ENCODE assay signal across 1 cellular context in genomic region chr5:177425801-177426565, GRCh38.
TF ChIP-seq lines count a peak whose summit lies in the region.

No MANE protein-coding gene starts in this region.

TF ChIP-seq in HepG2, 621 proteins besides CTCF, POLR2A, EP300 and RAD21 (continued from another document):
- TF ChIP-seq ZNF142 (CRISPR knock-in tag; IDR thresholded peaks at IDR 0.05) (0 out of 2 replicates have a peak, but pooled peaks have one; percentile 28), ZNF839 (CRISPR knock-in tag; IDR thresholded peaks at IDR 0.05; ENCODE audit: borderline replicate concordance) (no peak), ZNF232 (CRISPR knock-in tag; IDR thresholded peaks at IDR 0.05; ENCODE audit: borderline replicate concordance) (peak; percentile 91), PHF21A (CRISPR knock-in tag; IDR thresholded peaks at IDR 0.05) (peak; percentile 78; the same call in 1 of the 2 replicates), AGO1 (IDR thresholded peaks at IDR 0.05; ENCODE audit: low read depth, low read length, poor library complexity, severe bottlenecking) (no peak), SKI (IDR thresholded peaks at IDR 0.05; ENCODE audit: partially characterized antibody) (peak; percentile 8), BATF2 (CRISPR knock-in tag; IDR thresholded peaks at IDR 0.05) (no peak), NFIC (IDR thresholded peaks at IDR 0.05; ENCODE audit: low read length) (no peak), BRF2 (CRISPR knock-in tag; IDR thresholded peaks at IDR 0.05) (no peak), ELF3 (CRISPR knock-in tag; IDR thresholded peaks at IDR 0.05) (no peak; the same call in 1 of the 2 replicates), ZNF770 (CRISPR knock-in tag; IDR thresholded peaks at IDR 0.05) (peak; percentile 85), ZNF318 (CRISPR knock-in tag; IDR thresholded peaks at IDR 0.05) (no peak), KDM2A (CRISPR knock-in tag; IDR thresholded peaks at IDR 0.05; ENCODE audit: borderline replicate concordance, low read depth) (0 out of 2 replicates have a peak, but pooled peaks have one; percentile 72), ZNF335 (CRISPR knock-in tag; IDR thresholded peaks at IDR 0.05) (no peak), GATAD2A (CRISPR knock-in tag; IDR thresholded peaks at IDR 0.05) (no peak; the same call in 1 of the 2 replicates), ZNF644 (CRISPR knock-in tag; IDR thresholded peaks at IDR 0.05; ENCODE audit: low read depth) (no peak), NONO (IDR thresholded peaks at IDR 0.05) (no peak), NONO (CRISPR knock-in tag; conservative IDR thresholded peaks at IDR 0.05) (0 out of 2 replicates have a peak, but pooled peaks have one; percentile 42), ZNF160 (CRISPR knock-in tag; IDR thresholded peaks at IDR 0.05) (no peak), GPN1 (CRISPR knock-in tag; IDR thresholded peaks at IDR 0.05; ENCODE audit: borderline replicate concordance) (no peak), MIXL1 (CRISPR knock-in tag; IDR thresholded peaks at IDR 0.05) (0 out of 2 replicates have a peak, but pooled peaks have one; percentile 13)
